In genomic region chr12:10365716-10366433, GRCh38 we compare ENCODE assay signal across 8 cellular contexts. TPM values are rescaled to one million over a fixed set of nuclear protein-coding genes. Genes with fewer than 3 reads are reported as not detected.
DNase-seq lines count a peak whose midpoint lies in the region; ATAC-seq, FAIRE-seq and TF ChIP-seq lines count a peak whose summit lies in the region.

No MANE protein-coding gene starts in this region.

- peaks cover 0 to 5% (median 0%) of the 10 kb centered on the region in 3 donors for H3K9me3 Mint-ChIP-seq in T-cell

- H3K4me3 ChIP-seq in iPS-15b (ENCODE audit: low read depth, low read length) (peak overlapping the region; percentile 47), stomach smooth muscle (ENCODE audit: low read length in 2 of 2) (peak overlapping the region; percentile 90 to 94)

- no peak for FAIRE-seq in D721Med (lab: Jason Lieb, UNC)

- peaks cover 11% of the 10 kb centered on the region for H3K36me3 Mint-ChIP-seq in T-cell

- POLR2A ChIA-PET in T-cell (lab: Charles Lee): interaction anchor here (0.6 to 1.8 kb wide), 7 partner anchors 17 to 410 kb away, joined by 3 to 11 read pairs (median 4); partner anchors contain the start of gene MAGOHB (in 2 of the 2)

- H3K9me3 ChIP-seq in iPS-15b (ENCODE audit: control insufficient read depth, insufficient read depth, low read length) (no peaks in the 10 kb centered on the region), stomach smooth muscle (ENCODE audit: control insufficient read depth in 2 of 2, low read length in 2 of 2) (no peaks in the 10 kb centered on the region)

- H3K36me3 ChIP-seq in iPS-15b (ENCODE audit: control insufficient read depth, insufficient read depth, low read length) (no peaks in the 10 kb centered on the region), stomach smooth muscle (ENCODE audit: control insufficient read depth in 2 of 2, insufficient read depth in 2 of 2, low read length in 2 of 2) (no peaks in the 10 kb centered on the region)

- peaks cover 35 to 51% (median 39%) of the 10 kb centered on the region in 3 donors for H3K4me1 Mint-ChIP-seq in T-cell

- ATAC-seq in T-cell (replicated peaks in 1 of 4): no peak
- no peak for ATAC-seq in GM21786 (IDR thresholded peaks at IDR 0.05; ENCODE audit: unreplicated experiment)
- ATAC-seq in GM21528 (IDR thresholded peaks at IDR 0.05; ENCODE audit: low FRiP score, unreplicated experiment): no peak

- no peak overlapping the region for H3K4me3 Mint-ChIP-seq in T-cell

- H3K27ac Mint-ChIP-seq in T-cell: no peak overlapping the region

- no peaks in the 10 kb centered on the region for H3K27me3 ChIP-seq in iPS-15b (ENCODE audit: control insufficient read depth, insufficient read depth, low read length)
- H3K27me3 ChIP-seq in stomach smooth muscle (ENCODE audit: control insufficient read depth in 1 of 2, insufficient read depth in 2 of 2, low read length in 2 of 2): no peaks in the 10 kb centered on the region

- peaks cover 38% of the 10 kb centered on the region for H3K4me1 ChIP-seq in iPS-15b (ENCODE audit: control insufficient read depth, insufficient read depth, low read length)
- H3K4me1 ChIP-seq in stomach smooth muscle (ENCODE audit: control insufficient read depth, insufficient read depth, low read length): peaks cover 40% of the 10 kb centered on the region

- DNase-seq in H4 (ENCODE audit: low spot score) (peak; percentile 82), RKO (ENCODE audit: low spot score) (peak; percentile 32), T-cell (no peak), D721Med (ENCODE audit: insufficient read length, low spot score) (no peak)

- H3K27ac ChIP-seq in stomach smooth muscle (ENCODE audit: low read length): peak overlapping the region; percentile 93

- no peaks in the 10 kb centered on the region for H3K27me3 Mint-ChIP-seq in T-cell

- TF ChIP-seq CTCF in D721Med (IDR thresholded peaks at IDR 0.05; ENCODE audit: insufficient read depth, missing control alignments): no peak

- H3K9ac ChIP-seq in iPS-15b (ENCODE audit: low read depth, low read length): no peak overlapping the region
- peak overlapping the region; percentile 93 to 94 for H3K9ac ChIP-seq in stomach smooth muscle (ENCODE audit: low read length in 2 of 2)

- CTCF ChIA-PET in T-cell (lab: Charles Lee): interaction anchor here (0.5 to 2.1 kb wide), 9 partner anchors 29 to 265 kb away, joined by 3 to 10 read pairs (median 5); no protein-coding TSS in a partner anchor

RNA-seq across cellular contexts. Expression of gene KLRK1, which starts 24.0 kb away (rescaled TPM):
- total RNA-seq in H4 (2014; rRNA removed; shearing (Covaris generic)): not detected in 2 replicates
- 100 to 1,000 TPM in 4 of 5 donors, 10 to 100 TPM in 1; 74.5 to 162 (median 141) TPM for total RNA-seq in T-cell

RNA-seq across cellular contexts. Expression of gene KLRC4, which starts 43.7 kb away (rescaled TPM):
- not detected in 2 replicates for total RNA-seq in H4 (2014; rRNA removed; shearing (Covaris generic))
- total RNA-seq in T-cell: 10 to 100 TPM in 3 of 5 donors, 1 to 10 TPM in 2; 7.1 to 27.1 (median 17.3) TPM

RNA-seq across cellular contexts. Expression of gene KLRC3, which starts 54.5 kb away (rescaled TPM):
- 0.37 TPM in 1 of 2 replicates, not detected in the other for total RNA-seq in H4 (2014; rRNA removed; shearing (Covaris generic))
- total RNA-seq in T-cell: 1 to 10 TPM; 1.3 to 9.9 (median 1.6) TPM

RNA-seq across cellular contexts. Expression of gene KLRD1, which starts 58.2 kb away (rescaled TPM):
- total RNA-seq in H4 (2014; rRNA removed; shearing (Covaris generic)): 0.77 and 6.7 TPM in 2 replicates
- 10 to 100 TPM in 4 of 5 donors, 1 to 10 TPM in 1; 9.7 to 29.9 (median 24.4) TPM for total RNA-seq in T-cell

Comparison
In these comparisons a context has a peak if more than half of its experiments do, and no peak if none do; other contexts are left out.
1. DNase-seq: peak in H4 (single experiment) and RKO (single experiment); none in T-cell (0 of 34) and D721Med (single experiment).
2. RNA of gene KLRK1, which starts 24.0 kb away (total RNA-seq): 74.5 to 162 TPM in T-cell; not detected in H4; every median in the first group is over 10 times any median in the second.